2 cellular contexts compared by ENCODE assay signal in genomic region chr5:669111-669841, GRCh38.
TF ChIP-seq lines count a peak whose summit lies in the region.

No MANE protein-coding gene starts in this region.

TF ChIP-seq in K562, 482 proteins besides CTCF, POLR2A, EP300 and RAD21 (continued from another document and continues in another):
- TF ChIP-seq CBX2 (IDR thresholded peaks at IDR 0.05; ENCODE audit: insufficient read depth, low read length, poor library complexity, severe bottlenecking) (no peak), HNRNPK (IDR thresholded peaks at IDR 0.05; ENCODE audit: low read depth, low read length, poor library complexity, severe bottlenecking) (no peak), ZFP1 (CRISPR knock-in tag; IDR thresholded peaks at IDR 0.05) (no peak), CBX5 (IDR thresholded peaks at IDR 0.05; ENCODE audit: borderline replicate concordance, low read depth) (no peak), MTA3 (IDR thresholded peaks at IDR 0.05; ENCODE audit: borderline replicate concordance) (peak; percentile 82; the same call in 1 of the 2 replicates), BRF2 (IDR thresholded peaks at IDR 0.05; ENCODE audit: borderline replicate concordance, insufficient read depth, insufficient read length) (no peak), ATF3 (IDR thresholded peaks at IDR 0.05) (peak; percentile 26; the same call in 1 of the 2 replicates), ATF3 (CRISPR knock-in tag; conservative IDR thresholded peaks at IDR 0.05) (no peak), HDAC3 (IDR thresholded peaks at IDR 0.05; ENCODE audit: borderline replicate concordance, partially characterized antibody) (no peak), SMC3 (conservative IDR thresholded peaks at IDR 0.05; ENCODE audit: insufficient read depth, low read depth, low read length) (peak; percentile 39; the same call in 1 of the 2 replicates), ZNF274 (IDR thresholded peaks at IDR 0.05; ENCODE audit: borderline replicate concordance, low read depth, low read length) (no peak), ZNF23 (CRISPR knock-in tag; IDR thresholded peaks at IDR 0.05) (no peak), POLR2AphosphoS2 (IDR thresholded peaks at IDR 0.05; ENCODE audit: low read length) (peak; percentile 83; the same call in 1 of the 2 replicates), ZBTB33 (CRISPR knock-in tag; IDR thresholded peaks at IDR 0.05) (peak; percentile 99), ETS1 (conservative IDR thresholded peaks at IDR 0.05; ENCODE audit: control insufficient read depth, low read depth, low read length) (0 out of 2 replicates have a peak, but pooled peaks have one; percentile 42), ESRRA (IDR thresholded peaks at IDR 0.05; ENCODE audit: borderline replicate concordance, low read depth) (0 out of 2 replicates have a peak, but pooled peaks have one; percentile 24), ZNF740 (CRISPR knock-in tag; IDR thresholded peaks at IDR 0.05) (peak; percentile 70; the same call in 1 of the 2 replicates), ZNF740 (tag; IDR thresholded peaks at IDR 0.05) (no peak), ETV6 (IDR thresholded peaks at IDR 0.05; ENCODE audit: borderline replicate concordance in 1 of 2, low read depth in 2 of 2, low read length in 1 of 2) (no peak), ETV6 (CRISPR knock-in tag; IDR thresholded peaks at IDR 0.05; ENCODE audit: borderline replicate concordance) (no peak), HDAC6 (IDR thresholded peaks at IDR 0.05; ENCODE audit: low read depth, low read length) (no peak), SUPT5H (IDR thresholded peaks at IDR 0.05) (peak; percentile 50), CTCFL (IDR thresholded peaks at IDR 0.05; ENCODE audit: borderline replicate concordance, insufficient read depth, low read depth, low read length, poor library complexity, severe bottlenecking) (peak; percentile 74)

TF ChIP-seq in liver, 16 proteins besides CTCF, POLR2A, EP300 and RAD21 (continued from another document):
- TF ChIP-seq ZBTB33 (IDR thresholded peaks at IDR 0.05) = no peak
- no peak for TF ChIP-seq TAF1 (conservative IDR thresholded peaks at IDR 0.05)
- no peak for TF ChIP-seq MAX (IDR thresholded peaks at IDR 0.05)
- TF ChIP-seq GABPA (IDR thresholded peaks at IDR 0.05 in 1 of 2, conservative IDR thresholded peaks at IDR 0.05 in 1 of 2) = no peak
- no peak for TF ChIP-seq EGR1 (IDR thresholded peaks at IDR 0.05; ENCODE audit: low read depth in 2 of 2)
- no peak for TF ChIP-seq JUND (IDR thresholded peaks at IDR 0.05)
- TF ChIP-seq FOXA1 (IDR thresholded peaks at IDR 0.05) = no peak
- no peak for TF ChIP-seq NR2F2 (IDR thresholded peaks at IDR 0.05)
- no peak for TF ChIP-seq REST (IDR thresholded peaks at IDR 0.05)
- TF ChIP-seq HNF4A (conservative IDR thresholded peaks at IDR 0.05) = no peak
- no peak for TF ChIP-seq FOXA2 (IDR thresholded peaks at IDR 0.05)
